In genomic region chr7:5494683-5495561, GRCh38 we compare ENCODE assay signal across 8 cellular contexts. TPM values are rescaled to one million over a fixed set of nuclear protein-coding genes. Genes with fewer than 3 reads are reported as not detected.
A peak's percentile ranks its signal among the peaks of the same experiment; 100 is the strongest.
DNase-seq lines count a peak whose midpoint lies in the region; ATAC-seq lines count a peak whose summit lies in the region.

No MANE protein-coding gene starts in this region.

- no peaks in the 10 kb centered on the region for H3K9me3 Mint-ChIP-seq in activated naive CD8-positive, alpha-beta T cell treated with anti-CD3 and anti-CD28 coated beads for 36 hours

- peak; percentile 48 for ATAC-seq in GM21825 (IDR thresholded peaks at IDR 0.05; ENCODE audit: unreplicated experiment)
- ATAC-seq in Right ventricle myocardium superior (ENCODE audit: poor library complexity) = peak; percentile 84

- peaks cover 6% of the 10 kb centered on the region for H3K36me3 Mint-ChIP-seq in activated naive CD8-positive, alpha-beta T cell treated with anti-CD3 and anti-CD28 coated beads for 36 hours

- H3K27me3 Mint-ChIP-seq in activated naive CD8-positive, alpha-beta T cell treated with anti-CD3 and anti-CD28 coated beads for 36 hours = no peaks in the 10 kb centered on the region

- H3K4me3 Mint-ChIP-seq in activated naive CD8-positive, alpha-beta T cell treated with anti-CD3 and anti-CD28 coated beads for 36 hours = no peak overlapping the region

- no peak overlapping the region for H3K27ac Mint-ChIP-seq in activated naive CD8-positive, alpha-beta T cell treated with anti-CD3 and anti-CD28 coated beads for 36 hours

- DNase-seq in DMS 273 treated with DMSO at 0.1 percent for 48 hours (lab: John Stamatoyannopoulos, UW) (peak; percentile 57), MV-4-11 (lab: John Stamatoyannopoulos, UW) (peak; percentile 59), SW 1271 (lab: John Stamatoyannopoulos, UW) (peak; percentile 34 to 85), Right ventricle myocardium superior (peak; percentile 88), posterior vena cava (ENCODE audit: low spot score) (peak; percentile 91), ureter (ENCODE audit: low spot score) (peak; percentile 85)
- peak; percentile 77 for DNase-seq in activated naive CD8-positive, alpha-beta T cell treated with anti-CD3 and anti-CD28 coated beads for 36 hours

- H3K4me1 Mint-ChIP-seq in activated naive CD8-positive, alpha-beta T cell treated with anti-CD3 and anti-CD28 coated beads for 36 hours = peaks cover 25% of the 10 kb centered on the region

- intact Hi-C loops in Right ventricle myocardium superior (cut with DNase I) (loop anchor here (2.0 to 5.0 kb wide), 3 partner anchors 64 to 207 kb away; no protein-coding TSS in a partner anchor), posterior vena cava (cut with DNase I) (loop anchor here (5.0 to 10.0 kb wide), 3 partner anchors 172 to 210 kb away; no protein-coding TSS in a partner anchor)

RNA-seq across cellular contexts. Expression of gene FBXL18, which starts 18.7 kb away (rescaled TPM):
- total RNA-seq in activated naive CD8-positive, alpha-beta T cell treated with anti-CD3 and anti-CD28 coated beads for 36 hours = 10 to 100 TPM; 10.2 to 10.7 TPM
- total RNA-seq in Right ventricle myocardium superior (4.9 TPM), posterior vena cava (1 to 10 TPM; 6.9 to 8.0 TPM), ureter (12.5 TPM)

RNA-seq across cellular contexts. Expression of gene ACTB, which starts 35.5 kb away (rescaled TPM):
- 1,000 to 10,000 TPM; 7,622 to 7,820 TPM for total RNA-seq in activated naive CD8-positive, alpha-beta T cell treated with anti-CD3 and anti-CD28 coated beads for 36 hours
- total RNA-seq in Right ventricle myocardium superior = 689 TPM
- over 10,000 TPM in 1 of 2 donors, 1,000 to 10,000 TPM in 1; 9,373 to 10,305 TPM for total RNA-seq in posterior vena cava
- 5,244 TPM for total RNA-seq in ureter

Comparison
In these comparisons a context has a peak if more than half of its experiments do, and no peak if none do; other contexts are left out.
1. Peak in every context shown above with its lines: DNase-seq and ATAC-seq.